Comparison of ENCODE assay signal across 8 cellular contexts in genomic region chr18:65922103-65922502, GRCh38.
"Had no signal": no experiment of that assay in that cellular context is flagged by ENCODE, and none has a peak within 500 bp of the region (broad histone marks: within the 10 kb centered on the region; RNA-seq: fewer than 3 reads in every experiment).

No MANE protein-coding gene starts in this region.

- H3K9me3 ChIP-seq: HAP-1 had no signal

- H3K9ac ChIP-seq: GM23248 had no signal

- H3K4me2 ChIP-seq: GM23338 had no signal

- H2AFZ ChIP-seq: GM23248, GM23338 had no signal

- DNase-seq: GM23248, GOT3, H7, H9, HCEC 1CT, HFFc6 had no signal

- H3K27ac ChIP-seq: GM23248 had no signal

- H3K4me3 ChIP-seq: GM23248, GM23338, HAP-1 had no signal

- H3K36me3 ChIP-seq: HAP-1 had no signal
